1 cellular context compared by ENCODE assay signal in genomic region chr2:39424951-39425350, GRCh38.
TF ChIP-seq lines count a peak whose summit lies in the region.

No MANE protein-coding gene starts in this region.

TF ChIP-seq in K562, 482 proteins besides CTCF, POLR2A, EP300 and RAD21:
- TF ChIP-seq RBM14 (IDR thresholded peaks at IDR 0.05; ENCODE audit: borderline replicate concordance, insufficient read depth, low read depth, low read length) (no peak), TRIM25 (IDR thresholded peaks at IDR 0.05; ENCODE audit: borderline replicate concordance) (no peak), KLF6 (CRISPR knock-in tag; IDR thresholded peaks at IDR 0.05; ENCODE audit: borderline replicate concordance) (no peak), IRF9 (tag; IDR thresholded peaks at IDR 0.05) (no peak), RBM17 (IDR thresholded peaks at IDR 0.05; ENCODE audit: borderline replicate concordance, low read depth, low read length) (no peak), ZFX (CRISPR knock-in tag; IDR thresholded peaks at IDR 0.05) (no peak), NFE2L1 (tag; IDR thresholded peaks at IDR 0.05; ENCODE audit: borderline replicate concordance, low read depth) (peak; percentile 84), ID3 (CRISPR knock-in tag; IDR thresholded peaks at IDR 0.05) (no peak), ID3 (tag; IDR thresholded peaks at IDR 0.05) (no peak), MAFF (IDR thresholded peaks at IDR 0.05; ENCODE audit: low read length) (peak; percentile 91), ATF6 (CRISPR knock-in tag; IDR thresholded peaks at IDR 0.05) (no peak), MAFG (tag; conservative IDR thresholded peaks at IDR 0.05) (peak; percentile 95), TAF15 (IDR thresholded peaks at IDR 0.05; ENCODE audit: low read depth, low read length) (no peak), NFE2 (IDR thresholded peaks at IDR 0.05; ENCODE audit: low read depth) (peak; percentile 85), MAFK (IDR thresholded peaks at IDR 0.05; ENCODE audit: low read length) (peak; percentile 86), CBX2 (IDR thresholded peaks at IDR 0.05; ENCODE audit: insufficient read depth, low read length, poor library complexity, severe bottlenecking) (no peak), BRF1 (IDR thresholded peaks at IDR 0.05; ENCODE audit: borderline replicate concordance, extremely low read depth, insufficient read length) (no peak), ETS2 (tag; IDR thresholded peaks at IDR 0.05; ENCODE audit: borderline replicate concordance, poor library complexity, severe bottlenecking) (no peak), BACH1 (tag; IDR thresholded peaks at IDR 0.05) (peak; percentile 77; the same call in 1 of the 2 replicates), C11orf30 (IDR thresholded peaks at IDR 0.05; ENCODE audit: low read depth) (peak; percentile 94), YY1 (IDR thresholded peaks at IDR 0.05; ENCODE audit: borderline replicate concordance in 1 of 3, control insufficient read depth in 1 of 3, extremely low read depth in 1 of 3, insufficient read depth in 3 of 3, insufficient read length in 1 of 3, insufficient replicate concordance in 2 of 3, low read depth in 1 of 3, low read length in 2 of 3) (no peak), ZNF592 (IDR thresholded peaks at IDR 0.05) (0 out of 2 replicates have a peak, but pooled peaks have one; percentile 15), ZNF316 (IDR thresholded peaks at IDR 0.05) (peak; percentile 98)
